8 cellular contexts compared by ENCODE assay signal in genomic region chr5:106121972-106122605, GRCh38.
DNase-seq lines count a peak whose midpoint lies in the region; ATAC-seq and TF ChIP-seq lines count a peak whose summit lies in the region.

No MANE protein-coding gene starts in this region.

- TF ChIP-seq CTCF in progenitor cell of endocrine pancreas (IDR thresholded peaks at IDR 0.05; ENCODE audit: unreplicated experiment) (peak; percentile 64), thyroid gland (IDR thresholded peaks at IDR 0.05) (peak in 3 of 6 experiments; percentile 19 to 41 (median 24))

- H3K9me3 Mint-ChIP-seq in progenitor cell of endocrine pancreas (ENCODE audit: low read depth): peaks cover 5% of the 10 kb centered on the region

- H3K27ac Mint-ChIP-seq in progenitor cell of endocrine pancreas: no peak overlapping the region

- no peaks in the 10 kb centered on the region for H3K36me3 Mint-ChIP-seq in progenitor cell of endocrine pancreas (ENCODE audit: insufficient read depth)

- H3K4me3 ChIP-seq in thyroid gland (replicated peaks in 1 of 3): no peak overlapping the region

- no peaks in the 10 kb centered on the region for H3K9me3 ChIP-seq in thyroid gland

- H3K36me3 ChIP-seq in thyroid gland: no peaks in the 10 kb centered on the region

- TF ChIP-seq RAD21 in Ishikawa (IDR thresholded peaks at IDR 0.05; ENCODE audit: low read depth): peak; percentile 83

- peaks cover 4% of the 10 kb centered on the region for H3K4me1 Mint-ChIP-seq in progenitor cell of endocrine pancreas (ENCODE audit: low read depth)

- TF ChIP-seq POLR2A in thyroid gland (IDR thresholded peaks at IDR 0.05): no peak

- H3K27ac ChIP-seq in thyroid gland: no peak overlapping the region

- peak; percentile 3 for DNase-seq in activated T-cell treated with anti-CD3 and anti-CD28 coated beads for 48 hours (ENCODE audit: low read depth)
- no peak for DNase-seq in activated T-cell treated with anti-CD3 and anti-CD28 coated beads, Interleukin-2, amount 50 U/mL, for 1 hour
- peak; percentile 5 for DNase-seq in cerebellar cortex (ENCODE audit: low spot score)
- DNase-seq in progenitor cell of endocrine pancreas (ENCODE audit: low spot score, unreplicated experiment): no peak
- DNase-seq in thyroid gland: no peak
- no peak for DNase-seq in SW480 (ENCODE audit: low spot score)

- WGBS in thyroid gland, 2 donors: 76 to 79% methylated on average over 7 of the region's 7 CpGs

- H3K27me3 Mint-ChIP-seq in progenitor cell of endocrine pancreas: no peaks in the 10 kb centered on the region

- intact Hi-C loops in thyroid gland (cut with DNase I): no loop called here

- H3K4me3 Mint-ChIP-seq in progenitor cell of endocrine pancreas (ENCODE audit: low read depth): no peak overlapping the region

- H3K27me3 ChIP-seq in thyroid gland: no peaks in the 10 kb centered on the region

- no peak for TF ChIP-seq EP300 in Ishikawa (IDR thresholded peaks at IDR 0.05; ENCODE audit: borderline replicate concordance)

- H3K4me1 ChIP-seq in thyroid gland: no peaks in the 10 kb centered on the region

- ATAC-seq in GM21786 (IDR thresholded peaks at IDR 0.05; ENCODE audit: unreplicated experiment): peak; percentile 88

TF ChIP-seq in Ishikawa, 13 proteins besides CTCF, POLR2A, EP300 and RAD21:
- TF ChIP-seq TEAD4 (IDR thresholded peaks at IDR 0.05) (no peak), ZBTB7A (IDR thresholded peaks at IDR 0.05; ENCODE audit: low read depth) (no peak), FOXM1 (IDR thresholded peaks at IDR 0.05; ENCODE audit: borderline replicate concordance, low read depth) (no peak), REST (IDR thresholded peaks at IDR 0.05; ENCODE audit: low read depth) (no peak), CREB1 (IDR thresholded peaks at IDR 0.05; ENCODE audit: low read depth) (no peak), USF1 (IDR thresholded peaks at IDR 0.05) (no peak), NFIC (IDR thresholded peaks at IDR 0.05) (no peak), TAF1 (IDR thresholded peaks at IDR 0.05; ENCODE audit: low read depth) (no peak), EGR1 (IDR thresholded peaks at IDR 0.05) (no peak), YY1 (IDR thresholded peaks at IDR 0.05; ENCODE audit: low read depth) (no peak), CEBPB (IDR thresholded peaks at IDR 0.05) (no peak), TCF12 (IDR thresholded peaks at IDR 0.05; ENCODE audit: low read depth) (no peak), MAX (IDR thresholded peaks at IDR 0.05) (no peak)

Comparison
In these comparisons a context has a peak if more than half of its experiments do, and no peak if none do; other contexts are left out.
1. DNase-seq: peak in activated T-cell treated with anti-CD3 and anti-CD28 coated beads for 48 hours (single experiment) and cerebellar cortex (single experiment); none in activated T-cell treated with anti-CD3 and anti-CD28 coated beads, Interleukin-2, amount 50 U/mL, for 1 hour (single experiment), progenitor cell of endocrine pancreas (single experiment), thyroid gland (0 of 2) and SW480 (single experiment).